17 cellular contexts compared by ENCODE assay signal in the genomic region with DNA sequence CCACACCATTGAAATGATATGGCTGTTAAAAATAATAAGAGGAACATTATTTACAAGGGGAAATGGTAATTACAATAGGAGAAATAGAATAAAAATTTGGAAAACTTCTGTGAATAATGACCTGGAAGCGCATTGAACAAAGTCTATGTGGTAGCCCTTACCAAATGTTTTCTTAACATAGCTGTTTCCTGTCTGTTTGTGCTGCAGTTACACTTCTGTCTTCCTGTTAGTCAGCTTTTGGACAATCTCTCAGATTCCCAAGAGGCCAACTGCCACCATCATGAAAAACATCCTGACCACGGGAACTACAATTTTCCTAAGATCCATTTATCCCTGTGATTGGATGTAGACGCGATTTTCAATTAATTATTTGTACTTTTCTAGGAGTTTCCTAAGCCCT.
DNase-seq lines count a peak whose midpoint lies in the region; ATAC-seq, FAIRE-seq and TF ChIP-seq lines count a peak whose summit lies in the region.
"Had no signal": no experiment of that assay in that cellular context is flagged by ENCODE, and none has a peak within 500 bp of the region (broad histone marks: within the 10 kb centered on the region; RNA-seq: fewer than 3 reads in every experiment).

No MANE protein-coding gene starts in this region.

- FAIRE-seq in astrocyte (lab: Jason Lieb, UNC): peak; percentile 91

- no peak overlapping the region for H3K4me3 Mint-ChIP-seq in astrocyte (ENCODE audit: unreplicated experiment)
- H3K4me3 Mint-ChIP-seq: activated CD4-positive, alpha-beta T cell treated with anti-CD3 and anti-CD28 coated beads, Interleukin-2, amount 10 ng/mL, durations not matched to agents 7 days and 5 days; GM23338 had no signal

- H3K9ac ChIP-seq in astrocyte (ENCODE audit: low read length): no peak overlapping the region

- H3K27ac ChIP-seq in ACC112 (ENCODE audit: low read depth, low read length): peak overlapping the region; percentile 88
- H3K27ac ChIP-seq in astrocyte (ENCODE audit: low read depth, low read length): peak overlapping the region; percentile 22
- H3K27ac ChIP-seq: neutrophil, upper lobe of left lung had no signal

- TF ChIP-seq CTCF in astrocyte (IDR thresholded peaks at IDR 0.05; ENCODE audit: insufficient read depth, low read depth, low read length): no peak

- H3K27ac Mint-ChIP-seq in astrocyte (ENCODE audit: unreplicated experiment): peak overlapping the region; percentile 81
- H3K27ac Mint-ChIP-seq: activated CD4-positive, alpha-beta T cell treated with anti-CD3 and anti-CD28 coated beads, Interleukin-2, amount 10 ng/mL, durations not matched to agents 7 days and 5 days; GM23338 had no signal

- H3K27me3 ChIP-seq in ACC112 (ENCODE audit: insufficient read depth, low read length) (no peaks in the 10 kb centered on the region), astrocyte (ENCODE audit: insufficient read depth, low read length) (no peaks in the 10 kb centered on the region)
- H3K27me3 ChIP-seq: ascending aorta, neutrophil, upper lobe of left lung had no signal

- no peaks in the 10 kb centered on the region for H4K20me1 ChIP-seq in astrocyte (ENCODE audit: insufficient read depth, low read length)

- no peaks in the 10 kb centered on the region for H3K79me2 ChIP-seq in ACC112 (ENCODE audit: control insufficient read depth, insufficient read depth, low read length, unreplicated experiment)
- H3K79me2 ChIP-seq in astrocyte (ENCODE audit: insufficient read depth, low read length): no peaks in the 10 kb centered on the region

- H3K36me3 ChIP-seq in ACC112 (ENCODE audit: insufficient read depth, low read length): no peaks in the 10 kb centered on the region
- no peaks in the 10 kb centered on the region for H3K36me3 ChIP-seq in astrocyte (ENCODE audit: insufficient read depth, low read length)
- H3K36me3 ChIP-seq: ascending aorta, neutrophil, upper lobe of left lung had no signal

- no peak overlapping the region for H3K4me2 ChIP-seq in astrocyte (ENCODE audit: low read length)
- H3K4me2 ChIP-seq: GM23338 had no signal

- DNase-seq in Kasumi-1 (lab: John Stamatoyannopoulos, UW) (peak; percentile 11 to 31), astrocyte (ENCODE audit: low read depth) (peak; percentile 67), left kidney (ENCODE audit: low read depth, low spot score) (peak; percentile 15), NCI-H2029 treated with DMSO at 0.1 percent for 48 hours (lab: John Stamatoyannopoulos, UW) (no peak)
- DNase-seq: activated CD4-positive, alpha-beta T cell treated with anti-CD3 and anti-CD28 coated beads, Interleukin-2, amount 10 ng/mL, durations not matched to agents 7 days and 5 days; DMS79 treated with DMSO at 0.1 percent for 48 hours; effector memory CD4-positive, alpha-beta T cell; NCI-H2171; T-helper 1 cell; upper lobe of left lung had no signal

- no peak for ATAC-seq in HG02938 (IDR thresholded peaks at IDR 0.05; ENCODE audit: unreplicated experiment)
- ATAC-seq in HG03354 (IDR thresholded peaks at IDR 0.05; ENCODE audit: poor library complexity, severe bottlenecking, unreplicated experiment): no peak
- ATAC-seq in GM18861 (IDR thresholded peaks at IDR 0.05; ENCODE audit: unreplicated experiment): no peak
- ATAC-seq: GM23338 had no signal

- H2AFZ ChIP-seq in ACC112 (ENCODE audit: low read length, unreplicated experiment) (peak overlapping the region; percentile 20), astrocyte (ENCODE audit: low read depth, low read length) (no peak overlapping the region)
- H2AFZ ChIP-seq: GM23338 had no signal

- H3K4me3 ChIP-seq in ACC112 (ENCODE audit: low read depth, low read length): no peak overlapping the region
- no peak overlapping the region for H3K4me3 ChIP-seq in astrocyte (ENCODE audit: insufficient read depth, low read depth, low read length)
- H3K4me3 ChIP-seq: ascending aorta, GM23338, upper lobe of left lung had no signal

- no peaks in the 10 kb centered on the region for H3K27me3 Mint-ChIP-seq in astrocyte (ENCODE audit: low read depth, unreplicated experiment)
- H3K27me3 Mint-ChIP-seq: activated CD4-positive, alpha-beta T cell treated with anti-CD3 and anti-CD28 coated beads, Interleukin-2, amount 10 ng/mL, durations not matched to agents 7 days and 5 days had no signal

- H3K9me3 Mint-ChIP-seq in astrocyte (ENCODE audit: unreplicated experiment): no peaks in the 10 kb centered on the region
- H3K9me3 Mint-ChIP-seq: activated CD4-positive, alpha-beta T cell treated with anti-CD3 and anti-CD28 coated beads, Interleukin-2, amount 10 ng/mL, durations not matched to agents 7 days and 5 days; GM23338 had no signal

- no peaks in the 10 kb centered on the region for H3K9me3 ChIP-seq in astrocyte (ENCODE audit: insufficient read depth, low read depth, low read length)
- H3K9me3 ChIP-seq: ascending aorta, neutrophil, upper lobe of left lung had no signal

- H3K36me3 Mint-ChIP-seq in astrocyte (ENCODE audit: low read depth, unreplicated experiment): no peaks in the 10 kb centered on the region

- H3K4me1 Mint-ChIP-seq in astrocyte (ENCODE audit: low read depth, unreplicated experiment): peaks cover 19% of the 10 kb centered on the region
- H3K4me1 Mint-ChIP-seq: activated CD4-positive, alpha-beta T cell treated with anti-CD3 and anti-CD28 coated beads, Interleukin-2, amount 10 ng/mL, durations not matched to agents 7 days and 5 days; GM23338 had no signal

- H3K4me1 ChIP-seq in ACC112 (ENCODE audit: control insufficient read depth, insufficient read depth, low read length, unreplicated experiment) (peaks cover 24% of the 10 kb centered on the region), astrocyte (ENCODE audit: insufficient read depth, low read length) (peaks cover 19% of the 10 kb centered on the region)
